ENCODE assay signal across 30 cellular contexts in the genomic region with DNA sequence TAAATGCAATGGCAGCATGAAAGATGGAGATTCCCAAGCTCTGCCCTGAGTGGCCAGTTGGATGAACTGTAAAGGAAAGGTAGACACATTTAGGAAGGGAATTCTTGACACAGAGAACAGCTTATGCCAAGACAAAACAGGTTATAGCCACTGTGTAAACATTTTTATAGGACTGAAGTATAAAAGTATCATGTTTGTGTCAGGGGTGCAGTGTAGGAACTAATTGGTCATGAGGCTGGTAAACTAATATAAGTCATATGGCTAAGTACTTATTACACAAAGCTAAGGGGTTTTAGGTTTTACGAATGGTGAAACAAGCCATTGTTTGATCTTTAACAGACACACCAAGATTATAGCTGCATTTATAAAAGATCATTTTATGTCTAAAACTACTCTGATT.
"Had no signal": no experiment of that assay in that cellular context is flagged by ENCODE, and none has a peak within 500 bp of the region (broad histone marks: within the 10 kb centered on the region; RNA-seq: fewer than 3 reads in every experiment).

No MANE protein-coding gene starts in this region.

- H3K36me3 ChIP-seq: brain microvascular endothelial cell, esophagus muscularis mucosa, heart left ventricle, stomach, tibial artery, upper lobe of right lung had no signal

- H3K4me3 Mint-ChIP-seq: activated CD4-positive, alpha-beta memory T cell treated with anti-CD3 and anti-CD28 coated beads for 36 hours; activated CD4-positive, alpha-beta T cell treated with anti-CD3 and anti-CD28 coated beads, Interleukin-2, amount 10 ng/mL, durations not matched to agents 24 days and 14 days; activated naive CD4-positive, alpha-beta T cell treated with anti-CD3 and anti-CD28 coated beads for 36 hours; activated naive CD8-positive, alpha-beta T cell treated with anti-CD3 and anti-CD28 coated beads, Interleukin-2, amount 10 ng/mL, durations not matched to agents 7 days and 5 days; activated T-helper 1 cell treated with anti-CD3 and anti-CD28 coated beads, Interleukin-12 subunit alpha, Interleukin-12 subunit beta, Interleukin-2, Interleukin-4 antibody, amounts not matched to agents 30 ng/mL and 10 ng/mL and 1 ng/mL, durations not matched to agents 14 hours and 24 hours and 36 hours; immature natural killer cell; mesothelial cell of epicardium; naive thymus-derived CD4-positive, alpha-beta T cell; neural crest cell; stimulated activated naive B cell treated with anti-CD40 and anti-IgM and Interleukin-4, amounts not matched to agents 10 μg/mL and 1 μg/mL and 100 μg/mL, for 72 hours had no signal

- H3K9me3 Mint-ChIP-seq: activated CD4-positive, alpha-beta memory T cell treated with anti-CD3 and anti-CD28 coated beads for 36 hours; activated CD4-positive, alpha-beta T cell treated with anti-CD3 and anti-CD28 coated beads, Interleukin-2, amount 10 ng/mL, durations not matched to agents 24 days and 14 days; activated naive CD4-positive, alpha-beta T cell treated with anti-CD3 and anti-CD28 coated beads for 36 hours; activated naive CD8-positive, alpha-beta T cell treated with anti-CD3 and anti-CD28 coated beads, Interleukin-2, amount 10 ng/mL, durations not matched to agents 7 days and 5 days; activated T-helper 1 cell treated with anti-CD3 and anti-CD28 coated beads, Interleukin-12 subunit alpha, Interleukin-12 subunit beta, Interleukin-2, Interleukin-4 antibody, amounts not matched to agents 30 ng/mL and 10 ng/mL and 1 ng/mL, durations not matched to agents 14 hours and 24 hours and 36 hours; naive thymus-derived CD4-positive, alpha-beta T cell had no signal

- H3K36me3 Mint-ChIP-seq: activated CD4-positive, alpha-beta memory T cell treated with anti-CD3 and anti-CD28 coated beads for 36 hours; activated naive CD8-positive, alpha-beta T cell treated with anti-CD3 and anti-CD28 coated beads, Interleukin-2, amount 10 ng/mL, durations not matched to agents 7 days and 5 days; immature natural killer cell; mesothelial cell of epicardium; naive thymus-derived CD4-positive, alpha-beta T cell; stimulated activated naive B cell treated with anti-CD40 and anti-IgM and Interleukin-4, amounts not matched to agents 10 μg/mL and 1 μg/mL and 100 μg/mL, for 72 hours had no signal

- H3K4me1 Mint-ChIP-seq: activated CD4-positive, alpha-beta T cell treated with anti-CD3 and anti-CD28 coated beads, Interleukin-2, amount 10 ng/mL, durations not matched to agents 24 days and 14 days; activated naive CD8-positive, alpha-beta T cell treated with anti-CD3 and anti-CD28 coated beads, Interleukin-2, amount 10 ng/mL, durations not matched to agents 7 days and 5 days; immature natural killer cell; neural crest cell; stimulated activated naive B cell treated with anti-CD40 and anti-IgM and Interleukin-4, amounts not matched to agents 10 μg/mL and 1 μg/mL and 100 μg/mL, for 72 hours had no signal

- H3K4me3 ChIP-seq: coronary artery, esophagus muscularis mucosa, heart left ventricle, stomach, tibial artery, upper lobe of right lung had no signal

- H3K27ac ChIP-seq: brain microvascular endothelial cell, coronary artery, esophagus muscularis mucosa, foreskin keratinocyte, heart left ventricle, parathyroid adenoma, stomach, tibial artery, upper lobe of right lung had no signal

- H3K4me1 ChIP-seq: esophagus muscularis mucosa, foreskin keratinocyte, heart left ventricle, parathyroid adenoma, stomach, tibial artery, upper lobe of right lung had no signal

- H3K27me3 ChIP-seq: brain microvascular endothelial cell, esophagus muscularis mucosa, foreskin keratinocyte, heart left ventricle, stomach, tibial artery, upper lobe of right lung had no signal

- DNase-seq: activated CD4-positive, alpha-beta memory T cell treated with anti-CD3 and anti-CD28 coated beads for 36 hours; activated CD4-positive, alpha-beta T cell treated with anti-CD3 and anti-CD28 coated beads, Interleukin-2, amount 10 ng/mL, durations not matched to agents 24 days and 14 days; activated CD4-positive, CD25-positive, alpha-beta regulatory T cell treated with anti-CD3 and anti-CD28 coated beads, Interleukin-2, amount 50 U/mL, for 72 hours; activated CD8-positive, alpha-beta memory T cell treated with anti-CD3 and anti-CD28 coated beads, Interleukin-2, amount 50 U/mL, for 4 hours; activated effector memory CD4-positive, alpha-beta T cell treated with anti-CD3 and anti-CD28 coated beads, Interleukin-2, amount 50 U/mL, for 16 hours; activated naive CD4-positive, alpha-beta T cell treated with anti-CD3 and anti-CD28 coated beads for 36 hours; activated naive CD8-positive, alpha-beta T cell treated with anti-CD3 and anti-CD28 coated beads, Interleukin-2, amount 10 ng/mL, durations not matched to agents 7 days and 5 days; activated T-cell treated with anti-CD3 and anti-CD28 coated beads, Interleukin-2, amount 50 U/mL, for 1 hour; brain microvascular endothelial cell; foreskin keratinocyte; heart left ventricle; hypothalamus; immature natural killer cell; kidney; naive thymus-derived CD4-positive, alpha-beta T cell; nucleus accumbens; right cardiac atrium; stimulated activated CD4-positive, alpha-beta T cell treated with anti-CD3 and anti-CD28 coated beads, Interleukin-15, amount 100 ng/mL, for 24 hours; stimulated activated CD4-positive, alpha-beta T cell treated with anti-CD3 and anti-CD28 coated beads, Interleukin-2, amount 100 ng/mL, for 24 hours; stimulated activated naive B cell treated with anti-CD40 and anti-IgM and Interleukin-4, amounts not matched to agents 10 μg/mL and 1 μg/mL and 100 μg/mL, for 72 hours; stomach; T1000; tibial artery; upper lobe of right lung had no signal

- H3K9me3 ChIP-seq: esophagus muscularis mucosa, heart left ventricle, stomach, tibial artery, upper lobe of right lung had no signal

- H3K9ac ChIP-seq: parathyroid adenoma had no signal

- H3K27ac Mint-ChIP-seq: activated CD4-positive, alpha-beta memory T cell treated with anti-CD3 and anti-CD28 coated beads for 36 hours; activated CD4-positive, alpha-beta T cell treated with anti-CD3 and anti-CD28 coated beads, Interleukin-2, amount 10 ng/mL, durations not matched to agents 24 days and 14 days; activated naive CD4-positive, alpha-beta T cell treated with anti-CD3 and anti-CD28 coated beads for 36 hours; activated naive CD8-positive, alpha-beta T cell treated with anti-CD3 and anti-CD28 coated beads, Interleukin-2, amount 10 ng/mL, durations not matched to agents 7 days and 5 days; activated T-helper 1 cell treated with anti-CD3 and anti-CD28 coated beads, Interleukin-12 subunit alpha, Interleukin-12 subunit beta, Interleukin-2, Interleukin-4 antibody, amounts not matched to agents 30 ng/mL and 10 ng/mL and 1 ng/mL, durations not matched to agents 14 hours and 24 hours and 36 hours; immature natural killer cell; mesothelial cell of epicardium; naive thymus-derived CD4-positive, alpha-beta T cell; stimulated activated naive B cell treated with anti-CD40 and anti-IgM and Interleukin-4, amounts not matched to agents 10 μg/mL and 1 μg/mL and 100 μg/mL, for 72 hours had no signal
